Comparison of ENCODE assay signal across 20 cellular contexts in genomic region chr6:157868835-157869234, GRCh38. TPM values are rescaled to one million over a fixed set of nuclear protein-coding genes. Genes with fewer than 3 reads are reported as not detected.
DNase-seq lines count a peak whose midpoint lies in the region; ATAC-seq, FAIRE-seq and TF ChIP-seq lines count a peak whose summit lies in the region.
"Had no signal": no experiment of that assay in that cellular context is flagged by ENCODE, and none has a peak within 500 bp of the region (broad histone marks: within the 10 kb centered on the region; RNA-seq: fewer than 3 reads in every experiment).

No MANE protein-coding gene starts in this region.

- H3K4me3 ChIP-seq in K562 (no peak overlapping the region), left ventricle myocardium inferior (no peak overlapping the region), testis (no peak overlapping the region)
- H3K4me3 ChIP-seq: HAP-1, SJCRH30 had no signal

- peak; percentile 6 for DNase-seq in activated CD8-positive, alpha-beta T cell treated with anti-CD3 and anti-CD28 coated beads, Interleukin-2, amount 10 ng/mL, durations not matched to agents 7 days and 5 days
- no peak for DNase-seq in activated CD8-positive, alpha-beta T cell treated with anti-CD3 and anti-CD28 coated beads for 36 hours
- DNase-seq in K562 (ENCODE audit: extremely low read depth in 1 of 4, low spot score in 3 of 4) (no peak), left ventricle myocardium inferior (no peak), testis (peak; percentile 25), foreskin keratinocyte (no peak), NCI-H524 (lab: John Stamatoyannopoulos, UW) (no peak)
- no peak for DNase-seq in activated T-helper 2 cell treated with anti-CD3 and anti-CD28 coated beads, Interferon-gamma antibody, Interleukin-2, Interleukin-4, amounts not matched to agents 10 μg/mL and 5 μg/mL and 100 μg/mL, durations not matched to agents 14 hours and 24 hours and 36 hours (ENCODE audit: low spot score)
- DNase-seq: Calu3; CD4-positive, alpha-beta memory T cell; DMS79; KBM-7; MV-4-11; NCI-H1417 treated with DMSO at 0.1 percent for 48 hours; NCI-H1930; NK-92 treated with Interleukin-12 subunit alpha and Interleukin-12 subunit beta, amount 100 ng/mL, for 24 hours; SJCRH30 had no signal

- H3K4me1 Mint-ChIP-seq in activated CD8-positive, alpha-beta T cell treated with anti-CD3 and anti-CD28 coated beads, Interleukin-2, amount 10 ng/mL, durations not matched to agents 7 days and 5 days (ENCODE audit: low read depth), result peaks cover 13% of the 10 kb centered on the region
- H3K4me1 Mint-ChIP-seq in activated CD8-positive, alpha-beta T cell treated with anti-CD3 and anti-CD28 coated beads for 36 hours (ENCODE audit: low read depth), result peaks cover 34% of the 10 kb centered on the region
- H3K4me1 Mint-ChIP-seq in activated T-helper 2 cell treated with anti-CD3 and anti-CD28 coated beads, Interferon-gamma antibody, Interleukin-2, Interleukin-4, amounts not matched to agents 10 μg/mL and 5 μg/mL and 100 μg/mL, durations not matched to agents 14 hours and 24 hours and 36 hours (ENCODE audit: low read depth), result peaks cover 18% of the 10 kb centered on the region

- H3K79me2 ChIP-seq in K562 (ENCODE audit: control insufficient read depth, insufficient read depth, low read length), result peaks cover 73% of the 10 kb centered on the region

- no peak overlapping the region for H3K27ac ChIP-seq in K562 (ENCODE audit: extremely low read depth, low read depth, low read length)
- H3K27ac ChIP-seq in left ventricle myocardium inferior (replicated peaks), result peak overlapping the region; percentile 37
- no peak overlapping the region for H3K27ac ChIP-seq in testis
- no peak overlapping the region for H3K27ac ChIP-seq in foreskin keratinocyte
- H3K27ac ChIP-seq: 22Rv1, SJCRH30 had no signal

- no peak for ATAC-seq in activated CD8-positive, alpha-beta T cell treated with anti-CD3 and anti-CD28 coated beads, Interleukin-2, amount 10 ng/mL, durations not matched to agents 7 days and 5 days
- no peak for ATAC-seq in activated CD8-positive, alpha-beta T cell treated with anti-CD3 and anti-CD28 coated beads for 36 hours
- ATAC-seq in K562 (no peak), foreskin keratinocyte (no peak)

- BruUV-seq in K562 (replicated peaks; lab: Mats Ljungman, UMichigan), result TSS peak; percentile 13

- H3K9me3 ChIP-seq in K562 (replicated peaks; ENCODE audit: control insufficient read depth, insufficient read depth, low read depth, low read length) (no peaks in the 10 kb centered on the region), left ventricle myocardium inferior (replicated peaks) (no peaks in the 10 kb centered on the region), testis (no peaks in the 10 kb centered on the region)
- H3K9me3 ChIP-seq: HAP-1, SJCRH30 had no signal

- no peak for TF ChIP-seq EP300 in K562 (IDR thresholded peaks at IDR 0.05; ENCODE audit: low read length)

- in situ Hi-C loops in K562 (cut with MboI), result no loop called here

- no peak overlapping the region for H3K4me2 ChIP-seq in K562 (ENCODE audit: insufficient read depth, low read length)

- H3K36me3 ChIP-seq in K562 (ENCODE audit: control insufficient read depth, insufficient read depth, low read length), result peaks cover 61% of the 10 kb centered on the region
- peaks cover 15% of the 10 kb centered on the region for H3K36me3 ChIP-seq in left ventricle myocardium inferior
- no peaks in the 10 kb centered on the region for H3K36me3 ChIP-seq in testis (ENCODE audit: low read depth, missing control alignments)
- H3K36me3 ChIP-seq: HAP-1, SJCRH30 had no signal

- FAIRE-seq in K562 (lab: Jason Lieb, UNC), result no peak

- no peak overlapping the region for H3K9ac ChIP-seq in K562 (ENCODE audit: insufficient read depth in 1 of 2, low read depth in 2 of 2, low read length in 2 of 2)

- no peak for TF ChIP-seq RAD21 in K562 (CRISPR knock-in tag; conservative IDR thresholded peaks at IDR 0.05 in 1 of 2, IDR thresholded peaks at IDR 0.05 in 1 of 2)

- H3K36me3 Mint-ChIP-seq in activated CD8-positive, alpha-beta T cell treated with anti-CD3 and anti-CD28 coated beads, Interleukin-2, amount 10 ng/mL, durations not matched to agents 7 days and 5 days (ENCODE audit: low read depth), result peaks cover 4% of the 10 kb centered on the region
- H3K36me3 Mint-ChIP-seq in activated CD8-positive, alpha-beta T cell treated with anti-CD3 and anti-CD28 coated beads for 36 hours (ENCODE audit: low read depth), result peaks cover 22% of the 10 kb centered on the region
- H3K36me3 Mint-ChIP-seq in activated T-helper 2 cell treated with anti-CD3 and anti-CD28 coated beads, Interferon-gamma antibody, Interleukin-2, Interleukin-4, amounts not matched to agents 10 μg/mL and 5 μg/mL and 100 μg/mL, durations not matched to agents 14 hours and 24 hours and 36 hours (ENCODE audit: low read depth), result peaks cover 16% of the 10 kb centered on the region

- no peak overlapping the region for H3K4me3 Mint-ChIP-seq in activated CD8-positive, alpha-beta T cell treated with anti-CD3 and anti-CD28 coated beads, Interleukin-2, amount 10 ng/mL, durations not matched to agents 7 days and 5 days
- H3K4me3 Mint-ChIP-seq in activated CD8-positive, alpha-beta T cell treated with anti-CD3 and anti-CD28 coated beads for 36 hours, result no peak overlapping the region
- H3K4me3 Mint-ChIP-seq in activated T-helper 2 cell treated with anti-CD3 and anti-CD28 coated beads, Interferon-gamma antibody, Interleukin-2, Interleukin-4, amounts not matched to agents 10 μg/mL and 5 μg/mL and 100 μg/mL, durations not matched to agents 14 hours and 24 hours and 36 hours (ENCODE audit: low read depth), result no peak overlapping the region
- H3K4me3 Mint-ChIP-seq: CD4-positive, alpha-beta memory T cell had no signal

- no peaks in the 10 kb centered on the region for H3K9me1 ChIP-seq in K562 (ENCODE audit: control insufficient read depth, insufficient read depth, low read length)

- H3K27me3 Mint-ChIP-seq in activated CD8-positive, alpha-beta T cell treated with anti-CD3 and anti-CD28 coated beads, Interleukin-2, amount 10 ng/mL, durations not matched to agents 7 days and 5 days (ENCODE audit: low read depth), result peaks cover 1% of the 10 kb centered on the region
- no peaks in the 10 kb centered on the region for H3K27me3 Mint-ChIP-seq in activated CD8-positive, alpha-beta T cell treated with anti-CD3 and anti-CD28 coated beads for 36 hours
- H3K27me3 Mint-ChIP-seq in activated T-helper 2 cell treated with anti-CD3 and anti-CD28 coated beads, Interferon-gamma antibody, Interleukin-2, Interleukin-4, amounts not matched to agents 10 μg/mL and 5 μg/mL and 100 μg/mL, durations not matched to agents 14 hours and 24 hours and 36 hours (ENCODE audit: low read depth), result peaks cover 5% of the 10 kb centered on the region
- H3K27me3 Mint-ChIP-seq: CD4-positive, alpha-beta memory T cell had no signal

- no peaks in the 10 kb centered on the region for H3K27me3 ChIP-seq in K562 (ENCODE audit: control insufficient read depth in 2 of 2, insufficient read depth in 2 of 2, low read length in 2 of 2)
- no peaks in the 10 kb centered on the region for H3K27me3 ChIP-seq in left ventricle myocardium inferior (ENCODE audit: low read depth)
- no peaks in the 10 kb centered on the region for H3K27me3 ChIP-seq in testis
- no peaks in the 10 kb centered on the region for H3K27me3 ChIP-seq in foreskin keratinocyte
- H3K27me3 ChIP-seq: SJCRH30 had no signal

- CTCF ChIA-PET in activated CD8-positive, alpha-beta T cell treated with anti-CD3 and anti-CD28 coated beads, Interleukin-2, amount 10 ng/mL, durations not matched to agents 7 days and 5 days (lab: Charles Lee), result no interaction called here
- CTCF ChIA-PET in activated CD8-positive, alpha-beta T cell treated with anti-CD3 and anti-CD28 coated beads for 36 hours (lab: Charles Lee), result interaction anchor here (1.1 to 1.5 kb wide), 3 partner anchors 16 to 545 kb away, joined by 3 read pairs; no protein-coding TSS in a partner anchor
- CTCF ChIA-PET in K562 (lab: Yijun Ruan, JAX; ENCODE audit: low intra/inter-chr PET ratio), result no interaction called here

- WGBS in K562 (ENCODE audit: insufficient coverage, low coverage, missing lambda C conversion rate), result 89% methylated on average over 9 of the region's 10 CpGs
- 68 to 76% methylated on average over 10 of the region's 10 CpGs for WGBS in testis, 2 donors

- H2AFZ ChIP-seq in K562 (ENCODE audit: low read depth, low read length), result no peak overlapping the region

- no peak overlapping the region for H3K27ac Mint-ChIP-seq in activated CD8-positive, alpha-beta T cell treated with anti-CD3 and anti-CD28 coated beads, Interleukin-2, amount 10 ng/mL, durations not matched to agents 7 days and 5 days
- no peak overlapping the region for H3K27ac Mint-ChIP-seq in activated CD8-positive, alpha-beta T cell treated with anti-CD3 and anti-CD28 coated beads for 36 hours
- no peak overlapping the region for H3K27ac Mint-ChIP-seq in activated T-helper 2 cell treated with anti-CD3 and anti-CD28 coated beads, Interferon-gamma antibody, Interleukin-2, Interleukin-4, amounts not matched to agents 10 μg/mL and 5 μg/mL and 100 μg/mL, durations not matched to agents 14 hours and 24 hours and 36 hours

- TF ChIP-seq POLR2A in K562 (conservative IDR thresholded peaks at IDR 0.05) (no peak), testis (IDR thresholded peaks at IDR 0.05) (no peak)

- POLR2A ChIA-PET in activated CD8-positive, alpha-beta T cell treated with anti-CD3 and anti-CD28 coated beads, Interleukin-2, amount 10 ng/mL, durations not matched to agents 7 days and 5 days (lab: Charles Lee), result no interaction called here
- POLR2A ChIA-PET in activated CD8-positive, alpha-beta T cell treated with anti-CD3 and anti-CD28 coated beads for 36 hours (lab: Charles Lee), result interaction anchor here (1.4 kb wide), 1 partner anchor 29 kb away, joined by 5 read pairs; no protein-coding TSS in a partner anchor
- POLR2A ChIA-PET in K562 (lab: Yijun Ruan, JAX), result no interaction called here

- intact Hi-C loops in activated CD8-positive, alpha-beta T cell treated with anti-CD3 and anti-CD28 coated beads for 36 hours (cut with micrococcal nuclease), result loop anchor here (5.0 kb wide), 1 partner anchor 37 kb away; no protein-coding TSS in a partner anchor
- intact Hi-C loops in K562 (cut with micrococcal nuclease), result no loop called here
- intact Hi-C loops in left ventricle myocardium inferior (cut with micrococcal nuclease), result no loop called here
- intact Hi-C loops in testis (cut with DNase I; ENCODE audit: low total_unique reads), result no loop called here
- intact Hi-C loops in activated T-helper 2 cell treated with anti-CD3 and anti-CD28 coated beads, Interferon-gamma antibody, Interleukin-2, Interleukin-4, amounts not matched to agents 10 μg/mL and 5 μg/mL and 100 μg/mL, durations not matched to agents 14 hours and 24 hours and 36 hours (cut with micrococcal nuclease), result no loop called here

- H3K4me1 ChIP-seq in K562 (replicated peaks in 1 of 2; ENCODE audit: control insufficient read depth in 2 of 2, insufficient read depth in 2 of 2, low read length in 2 of 2) (peaks cover 9 to 28% of the 10 kb centered on the region in 2 experiments; a peak in 4 of 5 replicates), left ventricle myocardium inferior (peaks cover 47% of the 10 kb centered on the region), testis (peaks cover 7% of the 10 kb centered on the region), foreskin keratinocyte (peaks cover 5% of the 10 kb centered on the region)
- H3K4me1 ChIP-seq: HAP-1, SJCRH30 had no signal

- H3K9me3 Mint-ChIP-seq in activated CD8-positive, alpha-beta T cell treated with anti-CD3 and anti-CD28 coated beads, Interleukin-2, amount 10 ng/mL, durations not matched to agents 7 days and 5 days (ENCODE audit: insufficient read depth), result no peaks in the 10 kb centered on the region
- no peaks in the 10 kb centered on the region for H3K9me3 Mint-ChIP-seq in activated CD8-positive, alpha-beta T cell treated with anti-CD3 and anti-CD28 coated beads for 36 hours
- no peaks in the 10 kb centered on the region for H3K9me3 Mint-ChIP-seq in activated T-helper 2 cell treated with anti-CD3 and anti-CD28 coated beads, Interferon-gamma antibody, Interleukin-2, Interleukin-4, amounts not matched to agents 10 μg/mL and 5 μg/mL and 100 μg/mL, durations not matched to agents 14 hours and 24 hours and 36 hours
- H3K9me3 Mint-ChIP-seq: CD4-positive, alpha-beta memory T cell had no signal

- H4K20me1 ChIP-seq in K562 (replicated peaks; ENCODE audit: control insufficient read depth, insufficient read depth, low read length), result no peaks in the 10 kb centered on the region

- no peak for TF ChIP-seq CTCF in activated CD8-positive, alpha-beta T cell treated with anti-CD3 and anti-CD28 coated beads for 36 hours (IDR thresholded peaks at IDR 0.05)
- TF ChIP-seq CTCF in K562 (IDR thresholded peaks at IDR 0.05 in 2 of 3, conservative IDR thresholded peaks at IDR 0.05 in 1 of 3; ENCODE audit: insufficient read depth in 2 of 3, low read depth in 1 of 3, low read length in 3 of 3), result no peak
- TF ChIP-seq CTCF in left ventricle myocardium inferior (IDR thresholded peaks at IDR 0.05; ENCODE audit: borderline replicate concordance), result no peak
- TF ChIP-seq CTCF in testis (IDR thresholded peaks at IDR 0.05), result no peak
- no peak for TF ChIP-seq CTCF in foreskin keratinocyte (conservative IDR thresholded peaks at IDR 0.05)

RNA-seq across cellular contexts. Expression of gene SNX9, which starts 45.8 kb away (rescaled TPM):
- 1 to 10 TPM; 9.1 to 9.2 TPM for total RNA-seq in activated CD8-positive, alpha-beta T cell treated with anti-CD3 and anti-CD28 coated beads, Interleukin-2, amount 10 ng/mL, durations not matched to agents 7 days and 5 days
- 10 to 100 TPM; 44.9 to 45.1 TPM for total RNA-seq in activated CD8-positive, alpha-beta T cell treated with anti-CD3 and anti-CD28 coated beads for 36 hours
- total RNA-seq in K562 (2011; cell fraction: chromatin; rRNA removed; ENCODE audit: low replicate concordance), result 38.7 and 52.0 TPM in 2 replicates
- total RNA-seq in K562 (2011; cell fraction: nucleolus; rRNA removed), result 23.3 and 24.7 TPM in 2 replicates
- total RNA-seq in K562 (2011; cell fraction: nucleoplasm; rRNA removed), result 28.7 and 31.5 TPM in 2 replicates
- 57.1 and 64.3 TPM in 2 replicates for total RNA-seq in K562 (2014; rRNA removed)
- 52.8 and 59.8 TPM in 2 replicates for total RNA-seq in K562 (2014; rRNA removed; fragmentation: Illumina TruSeq; extraction: Trizol)
- 45.2 and 48.1 TPM in 2 replicates for total RNA-seq in K562 (2015; rRNA removed; fragmentation: Illumina TruSeq; extraction: Trizol)
- 66.8 and 72.2 TPM in 2 replicates for total RNA-seq in K562 (2021)
- polyA plus RNA-seq in K562 (2011; rRNA removed), result 63.6 and 80.2 TPM in 2 replicates
- polyA plus RNA-seq in K562 (2011; cell fraction: cytosol; rRNA removed), result 35.7 and 42.0 TPM in 2 replicates
- polyA plus RNA-seq in K562 (2011; cell fraction: nucleus; rRNA removed), result 56.0 and 61.8 TPM in 2 replicates
- 38.3 and 43.4 TPM in 2 replicates for polyA plus RNA-seq in K562 (2012)
- polyA plus RNA-seq in K562 (2014; fragmentation: Illumina TruSeq; extraction: Trizol), result 79.5 and 81.7 TPM in 2 replicates
- 1 to 10 TPM; 6.0 to 7.3 TPM for polyA plus RNA-seq in K562 (2014; fragmentation: Nextera tagmentation; extraction: Ambion mirVana)
- 61.3 and 70.0 TPM in 2 replicates for polyA plus RNA-seq in K562 (2014; rRNA removed)
- polyA minus RNA-seq in K562 (2011; rRNA and poly(A)+ RNA removed), result 59.7 and 63.7 TPM in 2 replicates
- 28.7 and 35.8 TPM in 2 replicates for polyA minus RNA-seq in K562 (2011; cell fraction: cytosol; rRNA and poly(A)+ RNA removed)
- polyA minus RNA-seq in K562 (2011; cell fraction: nucleus; rRNA and poly(A)+ RNA removed), result 21.7 and 34.3 TPM in 2 replicates
- total RNA-seq in left ventricle myocardium inferior, result 31.9 TPM
- total RNA-seq in testis, result 10 to 100 TPM; 26.0 to 30.1 TPM
- polyA plus RNA-seq in testis (ENCODE audit: insufficient read depth, low read depth, low replicate concordance), result 32.6 TPM
- total RNA-seq in foreskin keratinocyte, result 48.5 and 56.1 TPM in 2 replicates
- 25.4 and 27.1 TPM in 2 replicates for polyA plus RNA-seq in foreskin keratinocyte
- 55.3 and 55.6 TPM in 2 replicates for total RNA-seq in activated T-helper 2 cell treated with anti-CD3 and anti-CD28 coated beads, Interferon-gamma antibody, Interleukin-2, Interleukin-4, amounts not matched to agents 10 μg/mL and 5 μg/mL and 100 μg/mL, durations not matched to agents 14 hours and 24 hours and 36 hours
- total RNA-seq: OCI-LY7 had no signal

Comparison
In these comparisons a context has a peak if more than half of its experiments do, and no peak if none do; other contexts are left out.
1. DNase-seq: peak in activated CD8-positive, alpha-beta T cell treated with anti-CD3 and anti-CD28 coated beads, Interleukin-2, amount 10 ng/mL, durations not matched to agents 7 days and 5 days (single experiment) and testis (single experiment); none in activated CD8-positive, alpha-beta T cell treated with anti-CD3 and anti-CD28 coated beads for 36 hours (single experiment), K562 (0 of 4), left ventricle myocardium inferior (single experiment), foreskin keratinocyte (0 of 2), NCI-H524 (0 of 2) and activated T-helper 2 cell treated with anti-CD3 and anti-CD28 coated beads, Interferon-gamma antibody, Interleukin-2, Interleukin-4, amounts not matched to agents 10 μg/mL and 5 μg/mL and 100 μg/mL, durations not matched to agents 14 hours and 24 hours and 36 hours (single experiment).